In genomic region chr1:156859523-156860112, GRCh38 we compare ENCODE assay signal across 9 cellular contexts. TPM values are rescaled to one million over a fixed set of nuclear protein-coding genes. Genes with fewer than 3 reads are reported as not detected.
DNase-seq lines count a peak whose midpoint lies in the region; ATAC-seq and TF ChIP-seq lines count a peak whose summit lies in the region.
"Had no signal": no experiment of that assay in that cellular context is flagged by ENCODE, and none has a peak within 500 bp of the region (broad histone marks: within the 10 kb centered on the region; RNA-seq: fewer than 3 reads in every experiment).

No MANE protein-coding gene starts in this region.

- H3K4me1 ChIP-seq in right cardiac atrium (ENCODE audit: control insufficient read depth, insufficient read depth, low read length) = peaks cover 4% of the 10 kb centered on the region

- peaks cover 30% of the 10 kb centered on the region for H3K4me1 Mint-ChIP-seq in CD4-positive, alpha-beta T cell (ENCODE audit: low read depth)
- H3K4me1 Mint-ChIP-seq in activated naive CD4-positive, alpha-beta T cell treated with anti-CD3 and anti-CD28 coated beads, Interleukin-2, amount 10 ng/mL, durations not matched to agents 7 days and 5 days = peaks cover 49% of the 10 kb centered on the region

- POLR2A ChIA-PET in CD4-positive, alpha-beta T cell (lab: Charles Lee) = interaction anchor here (0.5 to 2.9 kb wide), 10 partner anchors 11 to 169 kb away, joined by 3 to 20 read pairs (median 8); partner anchors contain the start of gene SH2D2A

- WGBS in right cardiac atrium = 1% methylated on average over 33 of the region's 33 CpGs

- CTCF ChIA-PET in CD4-positive, alpha-beta T cell (lab: Charles Lee) = interaction anchor here (0.7 to 3.5 kb wide), 27 partner anchors 8 to 170 kb away, joined by 3 to 87 read pairs (median 7); partner anchors contain the start of genes ISG20L2, METTL25B, MRPL24 and PRCC
- CTCF ChIA-PET in activated naive CD4-positive, alpha-beta T cell treated with anti-CD3 and anti-CD28 coated beads, Interleukin-2, amount 10 ng/mL, durations not matched to agents 7 days and 5 days (lab: Charles Lee) = interaction anchor here (0.7 to 11.4 kb wide), 44 partner anchors 10 to 236 kb away, joined by 3 to 240 read pairs (median 6); partner anchors contain the start of genes ISG20L2, METTL25B, MRPL24 and PEAR1

- no peaks in the 10 kb centered on the region for H3K9me3 Mint-ChIP-seq in CD4-positive, alpha-beta T cell
- no peaks in the 10 kb centered on the region for H3K9me3 Mint-ChIP-seq in activated naive CD4-positive, alpha-beta T cell treated with anti-CD3 and anti-CD28 coated beads, Interleukin-2, amount 10 ng/mL, durations not matched to agents 7 days and 5 days

- H3K27ac Mint-ChIP-seq in CD4-positive, alpha-beta T cell = no peak overlapping the region
- no peak overlapping the region for H3K27ac Mint-ChIP-seq in activated naive CD4-positive, alpha-beta T cell treated with anti-CD3 and anti-CD28 coated beads, Interleukin-2, amount 10 ng/mL, durations not matched to agents 7 days and 5 days

- TF ChIP-seq CTCF in CD4-positive, alpha-beta T cell (IDR thresholded peaks at IDR 0.05) = no peak

- H3K27me3 ChIP-seq in CD4-positive, alpha-beta T cell (ENCODE audit: control insufficient read depth, insufficient read depth, low read length) = peaks cover 59% of the 10 kb centered on the region
- H3K27me3 ChIP-seq in right cardiac atrium (ENCODE audit: control insufficient read depth, insufficient read depth) = no peaks in the 10 kb centered on the region

- H3K4me3 Mint-ChIP-seq in CD4-positive, alpha-beta T cell = peak overlapping the region; percentile 81
- H3K4me3 Mint-ChIP-seq in activated naive CD4-positive, alpha-beta T cell treated with anti-CD3 and anti-CD28 coated beads, Interleukin-2, amount 10 ng/mL, durations not matched to agents 7 days and 5 days = peak overlapping the region; percentile 65

- no peaks in the 10 kb centered on the region for H3K36me3 Mint-ChIP-seq in CD4-positive, alpha-beta T cell (ENCODE audit: low read depth)
- H3K36me3 Mint-ChIP-seq in activated naive CD4-positive, alpha-beta T cell treated with anti-CD3 and anti-CD28 coated beads, Interleukin-2, amount 10 ng/mL, durations not matched to agents 7 days and 5 days = no peaks in the 10 kb centered on the region

- intact Hi-C loops in CD4-positive, alpha-beta T cell (cut with DNase I, micrococcal nuclease) = loop anchor here (1.0 to 10.0 kb wide), 6 partner anchors 20 to 171 kb away; partner anchors contain the start of genes ISG20L2 (in 1 of the 2), METTL25B (in 1 of the 2) and SH2D2A (in 1 of the 2)
- intact Hi-C loops in right cardiac atrium (cut with DNase I) = loop anchor here in 1 of 4 donors (10.0 kb wide), 1 partner anchor 165 kb away; no protein-coding TSS in a partner anchor

- peak; percentile 35 for ATAC-seq in CD4-positive, alpha-beta T cell (ENCODE audit: poor library complexity)
- ATAC-seq in HG02852 (IDR thresholded peaks at IDR 0.05; ENCODE audit: unreplicated experiment) (peak; percentile 26), right cardiac atrium (peak; percentile 55), HG02981 (IDR thresholded peaks at IDR 0.05; ENCODE audit: unreplicated experiment) (no peak), GM18909 (IDR thresholded peaks at IDR 0.05; ENCODE audit: poor library complexity, unreplicated experiment) (no peak)

- peaks cover 70% of the 10 kb centered on the region for H3K27me3 Mint-ChIP-seq in CD4-positive, alpha-beta T cell
- H3K27me3 Mint-ChIP-seq in activated naive CD4-positive, alpha-beta T cell treated with anti-CD3 and anti-CD28 coated beads, Interleukin-2, amount 10 ng/mL, durations not matched to agents 7 days and 5 days = peaks cover 88% of the 10 kb centered on the region

- no peak overlapping the region for H3K27ac ChIP-seq in CD4-positive, alpha-beta T cell (ENCODE audit: low read depth, low read length)
- no peak overlapping the region for H3K27ac ChIP-seq in right cardiac atrium (ENCODE audit: low read length)
- H3K27ac ChIP-seq: epithelial cell of prostate had no signal

- DNase-seq in CD4-positive, alpha-beta T cell = peak in 2 of 10 experiments; percentile 15 to 28
- peak; percentile 47 for DNase-seq in activated naive CD4-positive, alpha-beta T cell treated with anti-CD3 and anti-CD28 coated beads, Interleukin-2, amount 10 ng/mL, durations not matched to agents 7 days and 5 days
- DNase-seq in right cardiac atrium (peak in 2 of 3 donors; percentile 64 to 65), NCI-H2107 treated with DMSO at 0.1 percent for 48 hours (lab: John Stamatoyannopoulos, UW; ENCODE audit: unreplicated experiment) (no peak)
- DNase-seq in stimulated activated CD4-positive, alpha-beta T cell treated with anti-CD3 and anti-CD28 coated beads, Interleukin-4, amount 100 ng/mL, for 1 hour = peak; percentile 14

- H3K4me3 ChIP-seq in right cardiac atrium (ENCODE audit: low read length) = peak overlapping the region; percentile 27

- no peaks in the 10 kb centered on the region for H3K9me3 ChIP-seq in CD4-positive, alpha-beta T cell (ENCODE audit: control insufficient read depth, low read length)
- no peaks in the 10 kb centered on the region for H3K9me3 ChIP-seq in right cardiac atrium (ENCODE audit: control insufficient read depth, low read length)

RNA-seq across cellular contexts. Expression of gene INSRR, which starts 0.7 kb away (rescaled TPM):
- not detected for total RNA-seq in CD4-positive, alpha-beta T cell
- under 1 TPM; 0.03 to 0.06 (median 0.06) TPM for total RNA-seq in right cardiac atrium
- 0.07 TPM for polyA plus RNA-seq in right cardiac atrium

RNA-seq across cellular contexts. Expression of gene NTRK1, which starts 1.0 kb away (rescaled TPM):
- total RNA-seq in CD4-positive, alpha-beta T cell = under 1 TPM; 0.42 to 0.52 TPM
- 1 to 10 TPM; 1.3 to 4.2 (median 1.5) TPM for total RNA-seq in right cardiac atrium
- 1.1 TPM for polyA plus RNA-seq in right cardiac atrium

RNA-seq across cellular contexts. Expression of gene PEAR1, which starts 33.9 kb away (rescaled TPM):
- total RNA-seq in CD4-positive, alpha-beta T cell = under 1 TPM; 0.20 to 0.41 TPM
- 10 to 100 TPM in 1 of 4 donors, 1 to 10 TPM in 3; 6.6 to 10.3 (median 8.5) TPM for total RNA-seq in right cardiac atrium
- polyA plus RNA-seq in right cardiac atrium = 6.9 TPM

RNA-seq across cellular contexts. Expression of gene SH2D2A, which starts 43.0 kb away (rescaled TPM):
- 10 to 100 TPM; 51.6 to 51.8 TPM for total RNA-seq in CD4-positive, alpha-beta T cell
- total RNA-seq in right cardiac atrium = 1 to 10 TPM in 3 of 4 donors, under 1 TPM in 1; 0.93 to 6.3 (median 2.2) TPM
- polyA plus RNA-seq in right cardiac atrium = 2.0 TPM

Comparison
In these comparisons a context has a peak if more than half of its experiments do, and no peak if none do; other contexts are left out.
1. ATAC-seq: peak in CD4-positive, alpha-beta T cell (single experiment), HG02852 (single experiment) and right cardiac atrium (2 of 2); none in HG02981 (single experiment) and GM18909 (single experiment).
2. RNA of gene PEAR1, which starts 33.9 kb away (total RNA-seq): 6.6 to 10.3 TPM in right cardiac atrium; 0.20 to 0.41 TPM in CD4-positive, alpha-beta T cell; every median in the first group is over 4 times any median in the second.